Comparison of ENCODE assay signal across 8 cellular contexts in the genomic region with DNA sequence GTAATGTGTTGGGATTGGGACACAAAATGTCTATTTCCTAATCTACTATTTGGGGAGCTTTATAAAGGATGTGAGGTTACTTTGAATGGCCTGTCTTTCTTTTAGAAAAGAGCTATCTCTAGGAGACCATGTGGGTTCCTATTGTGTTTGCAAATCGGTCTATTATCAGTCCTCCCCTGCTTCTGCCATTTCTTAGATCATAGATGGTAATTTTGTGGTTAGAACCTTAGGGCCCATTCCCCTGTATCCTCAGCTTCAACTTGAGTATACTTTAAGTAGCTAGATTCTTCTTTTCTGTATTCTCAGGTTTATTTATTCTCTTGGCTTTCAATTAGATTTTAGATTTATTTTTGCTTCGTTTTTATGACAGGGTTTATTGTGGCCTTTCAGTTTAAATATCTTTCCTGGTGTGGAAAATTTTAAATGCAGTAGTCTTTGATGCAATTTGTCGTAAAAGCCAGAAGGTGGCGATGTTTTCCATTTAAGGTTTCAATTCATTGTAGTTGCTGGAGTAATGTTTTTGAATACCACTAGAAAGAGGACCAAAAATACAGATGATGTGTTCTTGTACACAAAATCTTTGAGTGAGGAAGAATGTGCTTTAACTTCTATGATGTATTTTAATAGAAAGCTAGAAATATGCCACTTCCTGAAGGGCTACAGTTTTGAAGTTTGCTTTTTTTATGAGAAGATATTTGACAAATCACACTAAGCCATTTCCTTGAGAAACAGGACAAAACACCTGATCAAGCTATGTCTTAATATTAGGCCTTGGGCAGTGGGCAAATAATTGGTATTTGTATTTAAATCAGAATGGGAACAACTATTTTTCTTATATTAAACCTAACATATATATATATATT. TPM values are rescaled to one million over a fixed set of nuclear protein-coding genes. Genes with fewer than 3 reads are reported as not detected.
DNase-seq lines count a peak whose midpoint lies in the region; ATAC-seq and TF ChIP-seq lines count a peak whose summit lies in the region.

No MANE protein-coding gene starts in this region.

- POLR2A ChIA-PET in PC-3 (lab: Charles Lee; ENCODE audit: unreplicated experiment), result no interaction called here

- H3K27ac ChIP-seq in PC-3 (ENCODE audit: low read length), result no peak overlapping the region

- H3K4me2 ChIP-seq in PC-3 (ENCODE audit: low read length), result no peak overlapping the region

- peak; percentile 80 for TF ChIP-seq CTCF in PC-3 (conservative IDR thresholded peaks at IDR 0.05; ENCODE audit: low read depth, low read length)

- H3K27me3 ChIP-seq in PC-3 (ENCODE audit: low read length), result no peaks in the 10 kb centered on the region

- DNase-seq in DMS53 (lab: John Stamatoyannopoulos, UW) (peak; percentile 70), KG1 (lab: John Stamatoyannopoulos, UW) (peak; percentile 54), PC-3 (peak; percentile 68), dedifferentiated amniotic fluid mesenchymal stem cell (ENCODE audit: extremely low spot score) (peak; percentile 77), midbrain (lab: John Stamatoyannopoulos, UW) (peak; percentile 80)
- DNase-seq in activated CD8-positive, alpha-beta memory T cell treated with anti-CD3 and anti-CD28 coated beads, Interleukin-2, amount 50 U/mL, for 48 hours, result no peak

- no peaks in the 10 kb centered on the region for H3K9me2 ChIP-seq in PC-3 (replicated peaks; ENCODE audit: low read length)

- H3K36me3 ChIP-seq in PC-3 (ENCODE audit: low read depth, low read length), result no peaks in the 10 kb centered on the region

- H3K4me1 ChIP-seq in PC-3 (ENCODE audit: insufficient read depth, low read length), result peaks cover 19% of the 10 kb centered on the region

- no peaks in the 10 kb centered on the region for H3F3A ChIP-seq in PC-3 (ENCODE audit: low read length, unreplicated experiment)

- H2AFZ ChIP-seq in PC-3 (ENCODE audit: low read length), result no peak overlapping the region

- H3K9ac ChIP-seq in PC-3 (ENCODE audit: low read length), result no peak overlapping the region

- intact Hi-C loops in PC-3 (cut with micrococcal nuclease), result loop anchor here (1.0 to 5.0 kb wide), 4 partner anchors 44 to 120 kb away; no protein-coding TSS in a partner anchor

- ATAC-seq in GM21360 (IDR thresholded peaks at IDR 0.05; ENCODE audit: unreplicated experiment) (peak; percentile 57), PC-3 (no peak), HG03108 (IDR thresholded peaks at IDR 0.05; ENCODE audit: unreplicated experiment) (no peak)

- peaks cover 68% of the 10 kb centered on the region for H3K79me2 ChIP-seq in PC-3 (ENCODE audit: low read length)

- H3K4me3 ChIP-seq in PC-3 (ENCODE audit: low read length), result no peak overlapping the region

- no TSS peak for BruUV-seq in PC-3 (replicated peaks; lab: Mats Ljungman, UMichigan)

- CTCF ChIA-PET in PC-3 (lab: Charles Lee), result interaction anchor here (0.6 to 1.9 kb wide), 4 partner anchors 12 to 91 kb away, joined by 3 to 10 read pairs (median 3); no protein-coding TSS in a partner anchor

- no peaks in the 10 kb centered on the region for H3K9me3 ChIP-seq in PC-3 (ENCODE audit: low read length)

- no peaks in the 10 kb centered on the region for H4K20me1 ChIP-seq in PC-3 (ENCODE audit: low read length)

RNA-seq across cellular contexts. Expression of a gene that starts 20.3 kb away (rescaled TPM):
- total RNA-seq in PC-3 (2014; rRNA removed), result 17.7 and 30.8 TPM in 2 replicates
